ENCODE assay signal across 2 cellular contexts in the genomic region with DNA sequence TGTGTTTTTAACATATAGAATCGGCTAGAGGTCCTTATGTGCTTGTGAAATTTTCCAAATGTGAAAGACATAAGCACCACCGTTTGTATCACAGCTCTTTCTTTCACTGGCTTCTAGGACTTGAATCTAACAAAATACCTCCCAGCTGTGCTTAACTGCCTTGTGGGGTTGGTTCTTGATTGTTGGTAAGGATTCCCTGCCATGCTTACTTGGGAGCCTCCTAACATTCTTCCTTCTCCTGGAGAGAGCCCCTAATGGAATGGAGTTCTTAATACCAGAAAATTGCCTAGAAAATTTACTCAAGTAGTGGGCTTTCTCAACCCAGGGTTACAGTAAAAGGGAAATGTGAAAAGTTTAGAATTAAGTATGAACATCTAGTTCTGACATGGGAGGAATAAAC.
TF ChIP-seq lines count a peak whose summit lies in the region.

No MANE protein-coding gene starts in this region.

TF ChIP-seq in SK-N-SH, 30 proteins besides CTCF, POLR2A, EP300 and RAD21 (continued from another document):
- no peak for TF ChIP-seq GATA2 (CRISPR knock-in tag; IDR thresholded peaks at IDR 0.05)
TF ChIP-seq in SK-N-SH: peak in this region for 0.

TF ChIP-seq in SK-N-SH treated with all-trans-retinoic acid at 6 μM for 48 hours, 23 proteins besides CTCF, POLR2A, EP300 and RAD21 (continued from another document):
- TF ChIP-seq ZFP30 (CRISPR knock-in tag; IDR thresholded peaks at IDR 0.05): no peak
